In the genomic region with DNA sequence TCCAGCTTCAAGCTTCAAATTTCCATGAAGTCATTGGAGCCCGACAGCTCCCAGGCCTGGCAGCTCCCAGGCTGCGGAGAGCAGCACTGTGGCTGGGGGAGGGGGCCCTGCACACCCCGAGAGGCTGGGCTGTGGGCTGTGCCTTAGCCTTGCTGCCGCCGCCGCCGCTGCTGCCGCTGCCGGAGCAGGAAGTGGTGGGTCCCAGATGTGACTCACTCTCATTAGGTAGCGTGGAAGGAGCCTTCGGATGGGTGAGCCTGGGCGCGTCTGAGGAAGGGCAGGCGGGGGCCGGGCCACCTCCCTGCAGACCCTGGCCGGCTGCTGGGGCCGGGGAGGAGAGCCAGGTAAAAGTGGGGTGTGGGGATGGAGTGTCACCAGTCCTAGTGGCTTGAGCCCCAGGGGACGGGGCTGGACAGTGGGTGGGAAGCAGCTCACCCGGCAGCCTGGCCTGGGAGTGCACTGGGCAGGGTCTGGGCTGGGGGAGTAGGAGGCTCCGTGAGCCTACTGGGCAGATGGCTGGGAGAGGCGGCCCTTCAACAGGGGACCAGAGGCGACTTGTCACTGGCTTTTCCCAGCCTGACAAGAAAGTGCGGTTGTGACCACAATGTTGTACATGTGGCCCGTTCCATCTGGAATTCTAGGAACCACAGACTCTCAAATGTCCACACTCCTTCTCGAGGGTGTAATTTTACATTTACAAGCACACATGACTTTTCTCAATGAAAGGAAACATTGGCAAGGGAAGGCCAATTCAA, we compare ENCODE assay signal across 1 cellular context.
TF ChIP-seq lines count a peak whose summit lies in the region.

A gene (plus strand): TSS at position 215 of the 755 bp plus-strand sequence. CDS start 21,629 bp downstream, outside the sequence.

TF ChIP-seq in K562, 482 proteins besides CTCF, POLR2A, EP300 and RAD21 (continued from another document and continues in another):
- TF ChIP-seq, protein P1, sequence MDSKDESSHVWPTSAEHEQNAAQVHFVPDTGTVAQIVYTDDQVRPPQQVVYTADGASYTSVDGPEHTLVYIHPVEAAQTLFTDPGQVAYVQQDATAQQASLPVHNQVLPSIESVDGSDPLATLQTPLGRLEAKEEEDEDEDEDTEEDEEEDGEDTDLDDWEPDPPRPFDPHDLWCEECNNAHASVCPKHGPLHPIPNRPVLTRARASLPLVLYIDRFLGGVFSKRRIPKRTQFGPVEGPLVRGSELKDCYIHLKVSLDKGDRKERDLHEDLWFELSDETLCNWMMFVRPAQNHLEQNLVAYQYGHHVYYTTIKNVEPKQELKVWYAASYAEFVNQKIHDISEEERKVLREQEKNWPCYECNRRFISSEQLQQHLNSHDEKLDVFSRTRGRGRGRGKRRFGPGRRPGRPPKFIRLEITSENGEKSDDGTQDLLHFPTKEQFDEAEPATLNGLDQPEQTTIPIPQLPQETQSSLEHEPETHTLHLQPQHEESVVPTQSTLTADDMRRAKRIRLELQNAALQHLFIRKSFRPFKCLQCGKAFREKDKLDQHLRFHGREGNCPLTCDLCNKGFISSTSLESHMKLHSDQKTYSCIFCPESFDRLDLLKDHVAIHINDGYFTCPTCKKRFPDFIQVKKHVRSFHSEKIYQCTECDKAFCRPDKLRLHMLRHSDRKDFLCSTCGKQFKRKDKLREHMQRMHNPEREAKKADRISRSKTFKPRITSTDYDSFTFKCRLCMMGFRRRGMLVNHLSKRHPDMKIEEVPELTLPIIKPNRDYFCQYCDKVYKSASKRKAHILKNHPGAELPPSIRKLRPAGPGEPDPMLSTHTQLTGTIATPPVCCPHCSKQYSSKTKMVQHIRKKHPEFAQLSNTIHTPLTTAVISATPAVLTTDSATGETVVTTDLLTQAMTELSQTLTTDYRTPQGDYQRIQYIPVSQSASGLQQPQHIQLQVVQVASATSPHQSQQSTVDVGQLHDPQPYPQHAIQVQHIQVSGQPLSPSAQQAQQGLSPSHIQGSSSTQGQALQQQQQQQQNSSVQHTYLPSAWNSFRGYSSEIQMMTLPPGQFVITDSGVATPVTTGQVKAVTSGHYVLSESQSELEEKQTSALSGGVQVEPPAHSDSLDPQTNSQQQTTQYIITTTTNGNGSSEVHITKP (IDR thresholded peaks at IDR 0.05; ENCODE audit: partially characterized antibody): peak; percentile 72
- peak; percentile 34; the same call in 1 of the 2 replicates for TF ChIP-seq DMBX1 (CRISPR knock-in tag; IDR thresholded peaks at IDR 0.05; ENCODE audit: borderline replicate concordance)
- TF ChIP-seq RCOR1 (IDR thresholded peaks at IDR 0.05; ENCODE audit: borderline replicate concordance in 1 of 2, low read depth in 2 of 2, low read length in 2 of 2): peak in 1 of 2 experiments; percentile 16; a peak in 1 of 4 replicates
- peak; percentile 86; the same call in 1 of the 2 replicates for TF ChIP-seq KAT7 (CRISPR knock-in tag; IDR thresholded peaks at IDR 0.05; ENCODE audit: borderline replicate concordance)
- TF ChIP-seq NR4A1 (CRISPR knock-in tag; IDR thresholded peaks at IDR 0.05): no peak
- TF ChIP-seq NR4A1 (tag; IDR thresholded peaks at IDR 0.05): no peak; the same call in 1 of the 2 replicates
- TF ChIP-seq NR2C2 (CRISPR knock-in tag; IDR thresholded peaks at IDR 0.05): no peak
- peak; percentile 20; the same call in 1 of the 2 replicates for TF ChIP-seq NR2C2 (tag; IDR thresholded peaks at IDR 0.05)
- TF ChIP-seq, protein P2, sequence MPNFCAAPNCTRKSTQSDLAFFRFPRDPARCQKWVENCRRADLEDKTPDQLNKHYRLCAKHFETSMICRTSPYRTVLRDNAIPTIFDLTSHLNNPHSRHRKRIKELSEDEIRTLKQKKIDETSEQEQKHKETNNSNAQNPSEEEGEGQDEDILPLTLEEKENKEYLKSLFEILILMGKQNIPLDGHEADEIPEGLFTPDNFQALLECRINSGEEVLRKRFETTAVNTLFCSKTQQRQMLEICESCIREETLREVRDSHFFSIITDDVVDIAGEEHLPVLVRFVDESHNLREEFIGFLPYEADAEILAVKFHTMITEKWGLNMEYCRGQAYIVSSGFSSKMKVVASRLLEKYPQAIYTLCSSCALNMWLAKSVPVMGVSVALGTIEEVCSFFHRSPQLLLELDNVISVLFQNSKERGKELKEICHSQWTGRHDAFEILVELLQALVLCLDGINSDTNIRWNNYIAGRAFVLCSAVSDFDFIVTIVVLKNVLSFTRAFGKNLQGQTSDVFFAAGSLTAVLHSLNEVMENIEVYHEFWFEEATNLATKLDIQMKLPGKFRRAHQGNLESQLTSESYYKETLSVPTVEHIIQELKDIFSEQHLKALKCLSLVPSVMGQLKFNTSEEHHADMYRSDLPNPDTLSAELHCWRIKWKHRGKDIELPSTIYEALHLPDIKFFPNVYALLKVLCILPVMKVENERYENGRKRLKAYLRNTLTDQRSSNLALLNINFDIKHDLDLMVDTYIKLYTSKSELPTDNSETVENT (CRISPR knock-in tag; IDR thresholded peaks at IDR 0.05): 0 out of 2 replicates have a peak, but pooled peaks have one; percentile 15
- TF ChIP-seq CHD1 (IDR thresholded peaks at IDR 0.05; ENCODE audit: low read length): no peak
- TF ChIP-seq, protein P3, sequence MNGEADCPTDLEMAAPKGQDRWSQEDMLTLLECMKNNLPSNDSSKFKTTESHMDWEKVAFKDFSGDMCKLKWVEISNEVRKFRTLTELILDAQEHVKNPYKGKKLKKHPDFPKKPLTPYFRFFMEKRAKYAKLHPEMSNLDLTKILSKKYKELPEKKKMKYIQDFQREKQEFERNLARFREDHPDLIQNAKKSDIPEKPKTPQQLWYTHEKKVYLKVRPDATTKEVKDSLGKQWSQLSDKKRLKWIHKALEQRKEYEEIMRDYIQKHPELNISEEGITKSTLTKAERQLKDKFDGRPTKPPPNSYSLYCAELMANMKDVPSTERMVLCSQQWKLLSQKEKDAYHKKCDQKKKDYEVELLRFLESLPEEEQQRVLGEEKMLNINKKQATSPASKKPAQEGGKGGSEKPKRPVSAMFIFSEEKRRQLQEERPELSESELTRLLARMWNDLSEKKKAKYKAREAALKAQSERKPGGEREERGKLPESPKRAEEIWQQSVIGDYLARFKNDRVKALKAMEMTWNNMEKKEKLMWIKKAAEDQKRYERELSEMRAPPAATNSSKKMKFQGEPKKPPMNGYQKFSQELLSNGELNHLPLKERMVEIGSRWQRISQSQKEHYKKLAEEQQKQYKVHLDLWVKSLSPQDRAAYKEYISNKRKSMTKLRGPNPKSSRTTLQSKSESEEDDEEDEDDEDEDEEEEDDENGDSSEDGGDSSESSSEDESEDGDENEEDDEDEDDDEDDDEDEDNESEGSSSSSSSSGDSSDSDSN (IDR thresholded peaks at IDR 0.05; ENCODE audit: borderline replicate concordance in 1 of 2, low read depth in 2 of 2, low read length in 2 of 2): peak; percentile 88 to 98; a peak in 3 of 4 replicates
- TF ChIP-seq HNRNPLL (IDR thresholded peaks at IDR 0.05; ENCODE audit: low read depth, low read length, poor library complexity, severe bottlenecking): peak; percentile 65
- TF ChIP-seq CREB1 (IDR thresholded peaks at IDR 0.05): no peak
- TF ChIP-seq CREB1 (CRISPR knock-in tag; IDR thresholded peaks at IDR 0.05): peak; percentile 38; the same call in 1 of the 2 replicates
- TF ChIP-seq MCM5 (IDR thresholded peaks at IDR 0.05; ENCODE audit: low read depth): no peak
- peak; percentile 69 for TF ChIP-seq CREM (IDR thresholded peaks at IDR 0.05; ENCODE audit: low read depth)
- peak; percentile 87; the same call in 1 of the 2 replicates for TF ChIP-seq ZBTB7A (IDR thresholded peaks at IDR 0.05; ENCODE audit: borderline replicate concordance, control insufficient read depth, low read depth, low read length)
- TF ChIP-seq ZBTB17 (CRISPR knock-in tag; IDR thresholded peaks at IDR 0.05): 0 out of 2 replicates have a peak, but pooled peaks have one; percentile 58
- 0 out of 2 replicates have a peak, but pooled peaks have one; percentile 47 for TF ChIP-seq ATF7 (IDR thresholded peaks at IDR 0.05)
- 0 out of 2 replicates have a peak, but pooled peaks have one; percentile 33 for TF ChIP-seq HNRNPL (IDR thresholded peaks at IDR 0.05; ENCODE audit: low read depth, low read length)
- TF ChIP-seq, protein P4, sequence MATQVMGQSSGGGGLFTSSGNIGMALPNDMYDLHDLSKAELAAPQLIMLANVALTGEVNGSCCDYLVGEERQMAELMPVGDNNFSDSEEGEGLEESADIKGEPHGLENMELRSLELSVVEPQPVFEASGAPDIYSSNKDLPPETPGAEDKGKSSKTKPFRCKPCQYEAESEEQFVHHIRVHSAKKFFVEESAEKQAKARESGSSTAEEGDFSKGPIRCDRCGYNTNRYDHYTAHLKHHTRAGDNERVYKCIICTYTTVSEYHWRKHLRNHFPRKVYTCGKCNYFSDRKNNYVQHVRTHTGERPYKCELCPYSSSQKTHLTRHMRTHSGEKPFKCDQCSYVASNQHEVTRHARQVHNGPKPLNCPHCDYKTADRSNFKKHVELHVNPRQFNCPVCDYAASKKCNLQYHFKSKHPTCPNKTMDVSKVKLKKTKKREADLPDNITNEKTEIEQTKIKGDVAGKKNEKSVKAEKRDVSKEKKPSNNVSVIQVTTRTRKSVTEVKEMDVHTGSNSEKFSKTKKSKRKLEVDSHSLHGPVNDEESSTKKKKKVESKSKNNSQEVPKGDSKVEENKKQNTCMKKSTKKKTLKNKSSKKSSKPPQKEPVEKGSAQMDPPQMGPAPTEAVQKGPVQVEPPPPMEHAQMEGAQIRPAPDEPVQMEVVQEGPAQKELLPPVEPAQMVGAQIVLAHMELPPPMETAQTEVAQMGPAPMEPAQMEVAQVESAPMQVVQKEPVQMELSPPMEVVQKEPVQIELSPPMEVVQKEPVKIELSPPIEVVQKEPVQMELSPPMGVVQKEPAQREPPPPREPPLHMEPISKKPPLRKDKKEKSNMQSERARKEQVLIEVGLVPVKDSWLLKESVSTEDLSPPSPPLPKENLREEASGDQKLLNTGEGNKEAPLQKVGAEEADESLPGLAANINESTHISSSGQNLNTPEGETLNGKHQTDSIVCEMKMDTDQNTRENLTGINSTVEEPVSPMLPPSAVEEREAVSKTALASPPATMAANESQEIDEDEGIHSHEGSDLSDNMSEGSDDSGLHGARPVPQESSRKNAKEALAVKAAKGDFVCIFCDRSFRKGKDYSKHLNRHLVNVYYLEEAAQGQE (CRISPR knock-in tag; IDR thresholded peaks at IDR 0.05; ENCODE audit: low read depth): 0 out of 2 replicates have a peak, but pooled peaks have one; percentile 27
- TF ChIP-seq EGR1 (conservative IDR thresholded peaks at IDR 0.05): peak; percentile 42; the same call in 1 of the 2 replicates
- no peak for TF ChIP-seq NFATC3 (IDR thresholded peaks at IDR 0.05)
- TF ChIP-seq ZNF41 (CRISPR knock-in tag; conservative IDR thresholded peaks at IDR 0.05): no peak; the same call in 1 of the 2 replicates
- TF ChIP-seq TAF1 (IDR thresholded peaks at IDR 0.05; ENCODE audit: control insufficient read depth, extremely low read depth, insufficient read depth, low read length, severe bottlenecking): peak; percentile 82
- no peak for TF ChIP-seq MIER1 (IDR thresholded peaks at IDR 0.05; ENCODE audit: low read depth)
- TF ChIP-seq SMAD3 (CRISPR knock-in tag; conservative IDR thresholded peaks at IDR 0.05): no peak
- TF ChIP-seq, protein P5, sequence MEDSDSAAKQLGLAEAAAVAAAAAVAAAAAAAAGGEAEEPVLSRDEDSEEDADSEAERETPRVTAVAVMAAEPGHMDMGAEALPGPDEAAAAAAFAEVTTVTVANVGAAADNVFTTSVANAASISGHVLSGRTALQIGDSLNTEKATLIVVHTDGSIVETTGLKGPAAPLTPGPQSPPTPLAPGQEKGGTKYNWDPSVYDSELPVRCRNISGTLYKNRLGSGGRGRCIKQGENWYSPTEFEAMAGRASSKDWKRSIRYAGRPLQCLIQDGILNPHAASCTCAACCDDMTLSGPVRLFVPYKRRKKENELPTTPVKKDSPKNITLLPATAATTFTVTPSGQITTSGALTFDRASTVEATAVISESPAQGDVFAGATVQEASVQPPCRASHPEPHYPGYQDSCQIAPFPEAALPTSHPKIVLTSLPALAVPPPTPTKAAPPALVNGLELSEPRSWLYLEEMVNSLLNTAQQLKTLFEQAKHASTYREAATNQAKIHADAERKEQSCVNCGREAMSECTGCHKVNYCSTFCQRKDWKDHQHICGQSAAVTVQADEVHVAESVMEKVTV (CRISPR knock-in tag; IDR thresholded peaks at IDR 0.05): no peak
- TF ChIP-seq HMGN3 (IDR thresholded peaks at IDR 0.05; ENCODE audit: borderline replicate concordance, extremely low read depth, insufficient read length, low read depth, low read length): peak; percentile 50
